ENCODE assay signal across 16 cellular contexts in the genomic region with DNA sequence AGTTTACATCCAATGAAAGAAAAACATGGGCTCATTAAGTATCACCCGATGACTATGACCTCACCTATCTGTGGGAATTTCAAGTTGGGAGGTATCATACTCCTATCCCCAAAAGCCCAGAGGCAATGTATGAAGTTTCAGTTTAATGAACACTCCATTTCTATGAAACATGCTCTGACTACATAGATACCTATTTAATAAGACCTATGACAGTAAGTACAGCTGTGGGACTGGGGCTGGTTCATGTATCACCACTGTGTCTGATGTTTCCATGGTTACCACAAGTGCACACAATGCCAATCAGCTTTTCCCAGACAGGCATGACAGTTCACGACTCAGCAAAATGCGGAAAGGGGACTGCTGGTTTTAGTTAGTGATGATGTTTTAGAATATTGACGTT.
A peak's percentile ranks its signal among the peaks of the same experiment; 100 is the strongest.
DNase-seq lines count a peak whose midpoint lies in the region; ATAC-seq and TF ChIP-seq lines count a peak whose summit lies in the region.
"Had no signal": no experiment of that assay in that cellular context is flagged by ENCODE, and none has a peak within 500 bp of the region (broad histone marks: within the 10 kb centered on the region; RNA-seq: fewer than 3 reads in every experiment).

No MANE protein-coding gene starts in this region.

- no peaks in the 10 kb centered on the region for H3K27me3 ChIP-seq in spleen (replicated peaks in 1 of 7)
- H3K27me3 ChIP-seq: SJCRH30 had no signal

- intact Hi-C loops in spleen (cut with DNase I; ENCODE audit: low total_unique reads) = no loop called here

- peaks cover 4% of the 10 kb centered on the region for H3K4me1 ChIP-seq in mesodermal cell (ENCODE audit: control insufficient read depth, insufficient read depth, low read length, poor library complexity, severe bottlenecking)
- peaks cover 0 to 18% (median 11%) of the 10 kb centered on the region in 6 donors for H3K4me1 ChIP-seq in spleen
- H3K4me1 ChIP-seq: parathyroid adenoma, SJCRH30 had no signal

- peak; percentile 27 for DNase-seq in HK-2 (ENCODE audit: unreplicated experiment)
- DNase-seq in NCI-H2171 (lab: John Stamatoyannopoulos, UW) = peak; percentile 2
- DNase-seq in dermis blood vessel endothelial cell = peak; percentile 22
- DNase-seq in NCI-H1092 (lab: John Stamatoyannopoulos, UW) = no peak
- no peak for DNase-seq in spleen
- DNase-seq: activated CD8-positive, alpha-beta memory T cell treated with anti-CD3 and anti-CD28 coated beads for 24 hours; activated naive CD4-positive, alpha-beta T cell; CD4-positive, CD25-positive, alpha-beta regulatory T cell; NCI-H82; SJCRH30; substantia nigra had no signal

- H3K9me3 ChIP-seq in mesodermal cell (ENCODE audit: control insufficient read depth, low read length) (no peaks in the 10 kb centered on the region), spleen (no peaks in the 10 kb centered on the region)
- H3K9me3 ChIP-seq: SJCRH30 had no signal

- no peak for TF ChIP-seq CTCF in spleen (IDR thresholded peaks at IDR 0.05 in 8 of 11, conservative IDR thresholded peaks at IDR 0.05 in 3 of 11)

- no peak for TF ChIP-seq POLR2A in spleen (IDR thresholded peaks at IDR 0.05)

- WGBS in mesodermal cell (ENCODE audit: insufficient coverage in 2 of 2), 2 experiments = 80% methylated on average over 1 of the region's 4 CpGs; no CpG with 5 or more reads in 1 of the 2 experiments
- WGBS in spleen, 5 donors = 71 to 85% (median 80%) methylated on average over 4 of the region's 4 CpGs

- no peak for ATAC-seq in GM21737 (IDR thresholded peaks at IDR 0.05; ENCODE audit: unreplicated experiment)
- ATAC-seq: HCT116 had no signal

- H3K36me3 ChIP-seq in mesodermal cell (ENCODE audit: control insufficient read depth, insufficient read depth, low read length) = peaks cover 69% of the 10 kb centered on the region
- peaks cover 0 to 45% (median 0%) of the 10 kb centered on the region in 6 donors for H3K36me3 ChIP-seq in spleen
- H3K36me3 ChIP-seq: SJCRH30 had no signal

- no peak overlapping the region for H3K4me3 ChIP-seq in mesodermal cell (ENCODE audit: extremely low read depth, insufficient read depth, low read length, poor library complexity, severe bottlenecking)
- H3K4me3 ChIP-seq in spleen = no peak overlapping the region
- H3K4me3 ChIP-seq: SJCRH30 had no signal

- H3K27ac ChIP-seq in mesodermal cell (ENCODE audit: low read depth, low read length, severe bottlenecking) (peak overlapping the region; percentile 12), spleen (no peak overlapping the region)
- H3K27ac ChIP-seq: HL-60, parathyroid adenoma, SJCRH30 had no signal

Comparison
In these comparisons a context has a peak if more than half of its experiments do, and no peak if none do; other contexts are left out.
1. DNase-seq: peak in HK-2 (single experiment), NCI-H2171 (single experiment) and dermis blood vessel endothelial cell (single experiment); none in NCI-H1092 (single experiment) and spleen (single experiment).